Comparison of ENCODE assay signal across 1 cellular context in genomic region chr7:6008668-6009611, GRCh38.
TF ChIP-seq lines count a peak whose summit lies in the region.

Gene AIMP2 (plus strand): TSS chr7:6009272. CDS start chr7:6009364, 92 bp downstream.
Gene PMS2 (minus strand): TSS chr7:6009049. CDS start chr7:6009019, 30 bp downstream.

TF ChIP-seq in GM12878, 131 proteins besides CTCF, POLR2A, EP300 and RAD21 (continued from another document and continues in another):
- TF ChIP-seq MEF2B (IDR thresholded peaks at IDR 0.05; ENCODE audit: partially characterized antibody, poor library complexity, severe bottlenecking) (peak; percentile 61), MEF2A (IDR thresholded peaks at IDR 0.05; ENCODE audit: insufficient read depth, low read depth, low read length) (no peak), ATF7 (IDR thresholded peaks at IDR 0.05; ENCODE audit: low read depth) (no peak), CBFB (IDR thresholded peaks at IDR 0.05; ENCODE audit: low read depth) (0 out of 2 replicates have a peak, but pooled peaks have one; percentile 32), FOXK2 (IDR thresholded peaks at IDR 0.05) (peak; percentile 58), PAX8 (IDR thresholded peaks at IDR 0.05) (no peak), SMAD1 (IDR thresholded peaks at IDR 0.05; ENCODE audit: low read depth, partially characterized antibody) (no peak), YBX1 (IDR thresholded peaks at IDR 0.05) (no peak), RELA (IDR thresholded peaks at IDR 0.05; ENCODE audit: borderline replicate concordance, partially characterized antibody) (peak; percentile 71), POU2F2 (IDR thresholded peaks at IDR 0.05; ENCODE audit: borderline replicate concordance, low read depth, low read length) (peak; percentile 56; the same call in 1 of the 3 replicates), RCOR1 (conservative IDR thresholded peaks at IDR 0.05; ENCODE audit: low read depth, low read length) (no peak), PRDM15 (CRISPR knock-in tag; IDR thresholded peaks at IDR 0.05) (no peak), ELK1 (IDR thresholded peaks at IDR 0.05; ENCODE audit: low read depth, low read length) (no peak), IKZF1 (conservative IDR thresholded peaks at IDR 0.05) (peak; percentile 86), SIX5 (IDR thresholded peaks at IDR 0.05; ENCODE audit: low read depth, low read length, severe bottlenecking) (peak; percentile 23), ATF2 (IDR thresholded peaks at IDR 0.05; ENCODE audit: low read length) (no peak), TCF7 (IDR thresholded peaks at IDR 0.05; ENCODE audit: borderline replicate concordance) (no peak), HCFC1 (IDR thresholded peaks at IDR 0.05; ENCODE audit: low read length) (peak; percentile 21; the same call in 1 of the 2 replicates), SMAD5 (IDR thresholded peaks at IDR 0.05; ENCODE audit: low read depth) (peak; percentile 73), RBBP5 (conservative IDR thresholded peaks at IDR 0.05) (no peak), SMC3 (IDR thresholded peaks at IDR 0.05; ENCODE audit: borderline replicate concordance, low read length) (peak; percentile 22; the same call in 1 of the 2 replicates), ZNF24 (IDR thresholded peaks at IDR 0.05) (no peak), CUX1 (IDR thresholded peaks at IDR 0.05; ENCODE audit: insufficient replicate concordance, low read depth, low read length) (no peak), IKZF2 (IDR thresholded peaks at IDR 0.05) (peak; percentile 66 to 80; a peak in 3 of 4 replicates), POLR2AphosphoS2 (IDR thresholded peaks at IDR 0.05; ENCODE audit: low read depth, low read length) (peak; percentile 59), CHD2 (IDR thresholded peaks at IDR 0.05; ENCODE audit: borderline replicate concordance, low read depth, low read length) (peak; percentile 87), TAF1 (IDR thresholded peaks at IDR 0.05; ENCODE audit: borderline replicate concordance, low read depth, low read length) (peak; percentile 80), BRCA1 (IDR thresholded peaks at IDR 0.05; ENCODE audit: low read depth, low read length) (no peak), TCF12 (IDR thresholded peaks at IDR 0.05; ENCODE audit: low read depth, low read length) (0 out of 2 replicates have a peak, but pooled peaks have one; percentile 10), ZBTB33 (IDR thresholded peaks at IDR 0.05) (no peak), ATF3 (IDR thresholded peaks at IDR 0.05; ENCODE audit: borderline replicate concordance, extremely low read depth, low read depth, low read length) (peak; percentile 38; the same call in 1 of the 2 replicates), LARP7 (IDR thresholded peaks at IDR 0.05) (peak; percentile 88), ZNF384 (IDR thresholded peaks at IDR 0.05; ENCODE audit: borderline replicate concordance, low read depth, low read length) (no peak), SREBF1 (IDR thresholded peaks at IDR 0.05; ENCODE audit: low read length) (no peak), RB1 (IDR thresholded peaks at IDR 0.05; ENCODE audit: borderline replicate concordance) (peak; percentile 59; the same call in 1 of the 2 replicates), NFYA (IDR thresholded peaks at IDR 0.05; ENCODE audit: borderline replicate concordance, low read depth, low read length) (peak; percentile 5; the same call in 1 of the 2 replicates), TBL1XR1 (IDR thresholded peaks at IDR 0.05; ENCODE audit: low read depth, low read length) (peak; percentile 59; the same call in 1 of the 2 replicates), WRNIP1 (IDR thresholded peaks at IDR 0.05; ENCODE audit: borderline replicate concordance, low read depth, low read length) (no peak), SKIL (IDR thresholded peaks at IDR 0.05; ENCODE audit: low read depth, poor library complexity, severe bottlenecking) (no peak), RAD51 (IDR thresholded peaks at IDR 0.05) (no peak), ZBTB4 (CRISPR knock-in tag; IDR thresholded peaks at IDR 0.05) (no peak), PAX5 (IDR thresholded peaks at IDR 0.05; ENCODE audit: borderline replicate concordance, low read depth, low read length) (no peak; the same call in 1 of the 2 replicates), BCL11A (IDR thresholded peaks at IDR 0.05; ENCODE audit: low read depth, low read length) (no peak)
